Comparison of ENCODE assay signal across 8 cellular contexts in genomic region chr7:66740980-66741705, GRCh38. TPM values are rescaled to one million over a fixed set of nuclear protein-coding genes. Genes with fewer than 3 reads are reported as not detected.
DNase-seq lines count a peak whose midpoint lies in the region; ATAC-seq and TF ChIP-seq lines count a peak whose summit lies in the region.
"Not testable (repeated sequence)": the region's sequence is repeated elsewhere in the genome, so short reads cannot be mapped to it uniquely, and the experiment has no call there.

No MANE protein-coding gene starts in this region.

- TF ChIP-seq CTCF in HL-60 (IDR thresholded peaks at IDR 0.05; ENCODE audit: insufficient read depth, low read length); RWPE1 (conservative IDR thresholded peaks at IDR 0.05; ENCODE audit: low read depth); fibroblast of the aortic adventitia (IDR thresholded peaks at IDR 0.05; ENCODE audit: insufficient read depth, low read length): not testable (repeated sequence)

- DNase-seq in DMS 273 (lab: John Stamatoyannopoulos, UW; ENCODE audit: unreplicated experiment) (peak; percentile 86), HL-60 (ENCODE audit: low read depth in 1 of 2, low spot score in 1 of 2) (peak in 1 of 2 experiments; percentile 56), RWPE1 (ENCODE audit: low spot score) (peak; percentile 38), fibroblast of the aortic adventitia (ENCODE audit: low read depth) (peak; percentile 33), myocyte (ENCODE audit: low read depth) (peak; percentile 71)
- DNase-seq in activated effector memory CD4-positive, alpha-beta T cell treated with anti-CD3 and anti-CD28 coated beads, Interleukin-2, amount 50 U/mL, for 16 hours, result peak; percentile 79
- peak; percentile 11 for DNase-seq in stimulated activated CD8-positive, alpha-beta memory T cell treated with anti-CD3 and anti-CD28 coated beads, Interleukin-7, amount 100 ng/mL, for 24 hours (ENCODE audit: low read depth)

- not testable (repeated sequence) for H3K27me3 ChIP-seq in HL-60 (ENCODE audit: insufficient read depth, poor library complexity, severe bottlenecking)

- peak overlapping the region; percentile 88 for H3K27ac ChIP-seq in HL-60 (replicated peaks)
- peak overlapping the region; percentile 92 for H3K27ac ChIP-seq in RWPE1

- H3K4me3 ChIP-seq in HL-60 (replicated peaks; ENCODE audit: insufficient read depth, low read length) (peak overlapping the region; percentile 94), fibroblast of the aortic adventitia (ENCODE audit: low read depth, low read length) (peak overlapping the region; percentile 91)

- POLR2A ChIA-PET in RWPE1 (lab: Yijun Ruan, JAX; ENCODE audit: low non-redundant PET), result interaction anchor here (0.7 to 1.1 kb wide), 3 partner anchors 15 to 436 kb away, joined by 3 read pairs; partner anchors contain the start of gene SBDS

- ATAC-seq in GM21526 (IDR thresholded peaks at IDR 0.05; ENCODE audit: low FRiP score, unreplicated experiment), result peak; percentile 39

- CTCF ChIA-PET in RWPE1 (lab: Yijun Ruan, JAX), result interaction anchor here (0.7 kb wide), 1 partner anchor 209 kb away, joined by 3 read pairs; no protein-coding TSS in a partner anchor

RNA-seq across cellular contexts. Expression of gene RABGEF1, which starts 0.6 kb away (rescaled TPM):
- 57.8 and 75.6 TPM in 2 replicates for total RNA-seq in fibroblast of the aortic adventitia (ENCODE audit: low replicate concordance)
- 40.7 and 48.1 TPM in 2 replicates for total RNA-seq in myocyte
- polyA plus RNA-seq in myocyte (2012), result 26.6 TPM
